In genomic region chr4:156378053-156378665, GRCh38 we compare ENCODE assay signal across 8 cellular contexts.
DNase-seq lines count a peak whose midpoint lies in the region; ATAC-seq and TF ChIP-seq lines count a peak whose summit lies in the region.

No MANE protein-coding gene starts in this region.

- H3K27me3 Mint-ChIP-seq in neural progenitor cell (ENCODE audit: insufficient read depth, low read depth), result no peaks in the 10 kb centered on the region

- no peaks in the 10 kb centered on the region for H4K20me1 ChIP-seq in neural progenitor cell (ENCODE audit: low read depth)

- H3K4me1 ChIP-seq in neural progenitor cell, result peaks cover 12% of the 10 kb centered on the region

- H3K9me3 ChIP-seq in neural progenitor cell (ENCODE audit: low read depth), result no peaks in the 10 kb centered on the region

- H3K4me3 Mint-ChIP-seq in neural progenitor cell, result no peak overlapping the region

- no peak overlapping the region for H3K9ac ChIP-seq in neural progenitor cell

- peak; percentile 59 for TF ChIP-seq CTCF in BJ (IDR thresholded peaks at IDR 0.05; ENCODE audit: insufficient read depth, low read depth, low read length)
- TF ChIP-seq CTCF in choroid plexus epithelial cell (conservative IDR thresholded peaks at IDR 0.05; ENCODE audit: low read depth, low read length), result peak; percentile 70
- TF ChIP-seq CTCF in neural progenitor cell (IDR thresholded peaks at IDR 0.05), result peak; percentile 76

- POLR2A ChIA-PET in BJ (lab: Charles Lee), result no interaction called here

- no peak overlapping the region for H2AFZ ChIP-seq in neural progenitor cell (replicated peaks)

- H3K27ac Mint-ChIP-seq in neural progenitor cell, result no peak overlapping the region

- no peak overlapping the region for H3K27ac ChIP-seq in neural progenitor cell

- H3K9me3 Mint-ChIP-seq in neural progenitor cell, result peaks cover 24% of the 10 kb centered on the region

- CTCF ChIA-PET in BJ (lab: Yijun Ruan, JAX), result interaction anchor here (0.6 to 1.6 kb wide), 10 partner anchors 9 to 265 kb away, joined by 3 to 5 read pairs (median 3); no protein-coding TSS in a partner anchor

- H3K79me2 ChIP-seq in neural progenitor cell (ENCODE audit: low read depth), result no peaks in the 10 kb centered on the region

- H3F3A ChIP-seq in neural progenitor cell (ENCODE audit: low read depth), result no peaks in the 10 kb centered on the region

- no peaks in the 10 kb centered on the region for H3K27me3 ChIP-seq in BJ (ENCODE audit: control insufficient read depth, insufficient read depth, low read length)
- no peaks in the 10 kb centered on the region for H3K27me3 ChIP-seq in neural progenitor cell

- no peaks in the 10 kb centered on the region for H3K36me3 ChIP-seq in BJ (ENCODE audit: control insufficient read depth, insufficient read depth, low read length)
- no peaks in the 10 kb centered on the region for H3K36me3 ChIP-seq in neural progenitor cell

- peaks cover 15% of the 10 kb centered on the region for H3K4me1 Mint-ChIP-seq in neural progenitor cell

- ATAC-seq in GM19463 (IDR thresholded peaks at IDR 0.05; ENCODE audit: unreplicated experiment) (peak; percentile 92), GM21367 (IDR thresholded peaks at IDR 0.05; ENCODE audit: unreplicated experiment) (no peak)

- DNase-seq in BJ (ENCODE audit: low read depth) (no peak), LoVo (ENCODE audit: low spot score) (peak; percentile 32), choroid plexus epithelial cell (ENCODE audit: low read depth) (peak; percentile 73), neural progenitor cell (ENCODE audit: low spot score) (peak; percentile 50), NCI-H510A treated with DMSO at 0.1 percent for 48 hours (lab: John Stamatoyannopoulos, UW) (no peak), inferior parietal cortex (ENCODE audit: extremely low spot score) (no peak)

- H3K4me2 ChIP-seq in neural progenitor cell, result no peak overlapping the region

- peaks cover 9% of the 10 kb centered on the region for H3K36me3 Mint-ChIP-seq in neural progenitor cell

- H3K4me3 ChIP-seq in BJ (ENCODE audit: low read depth, low read length) (no peak overlapping the region), choroid plexus epithelial cell (ENCODE audit: low read depth, low read length) (no peak overlapping the region), neural progenitor cell (no peak overlapping the region)

Comparison
In these comparisons a context has a peak if more than half of its experiments do, and no peak if none do; other contexts are left out.
1. DNase-seq: peak in LoVo (single experiment), choroid plexus epithelial cell (single experiment) and neural progenitor cell (single experiment); none in BJ (single experiment), NCI-H510A treated with DMSO at 0.1 percent for 48 hours (single experiment) and inferior parietal cortex (single experiment).
2. Peak in every context shown above with its lines, with median percentiles within 50 percentile points of each other: CTCF ChIP-seq.